Comparison of ENCODE assay signal across 8 cellular contexts in genomic region chr2:74507926-74508520, GRCh38. TPM values are rescaled to one million over a fixed set of nuclear protein-coding genes. Genes with fewer than 3 reads are reported as not detected.
DNase-seq lines count a peak whose midpoint lies in the region; ATAC-seq and TF ChIP-seq lines count a peak whose summit lies in the region.

No MANE protein-coding gene starts in this region.

- H2AFZ ChIP-seq in PC-9, result peak overlapping the region; percentile 95

- peak overlapping the region; percentile 64 for H3K4me3 ChIP-seq in PC-9
- peak overlapping the region; percentile 68 for H3K4me3 ChIP-seq in colonic mucosa
- peak overlapping the region; percentile 77 for H3K4me3 ChIP-seq in lower lobe of right lung

- H3K9me3 ChIP-seq in PC-9 (ENCODE audit: insufficient read depth, low read depth), result no peaks in the 10 kb centered on the region
- H3K9me3 ChIP-seq in colonic mucosa, result no peaks in the 10 kb centered on the region
- H3K9me3 ChIP-seq in lower lobe of right lung, result no peaks in the 10 kb centered on the region

- DNase-seq in activated T-cell treated with anti-CD3 and anti-CD28 coated beads, Interleukin-2, amount 50 U/mL, for 24 hours, result no peak
- no peak for DNase-seq in activated T-cell treated with anti-CD3 and anti-CD28 coated beads, Interleukin-2, amount 50 U/mL, for 48 hours
- DNase-seq in PC-9, result no peak
- DNase-seq in colonic mucosa, result peak; percentile 62
- DNase-seq in lower lobe of right lung, result peak; percentile 59
- DNase-seq in type B pancreatic cell (ENCODE audit: extremely low spot score, unreplicated experiment), result peak; percentile 77
- DNase-seq in HCEC 1CT, result no peak

- no peaks in the 10 kb centered on the region for H3K9me2 ChIP-seq in PC-9 (ENCODE audit: insufficient read depth)

- peaks cover 55% of the 10 kb centered on the region for H3K27me3 Mint-ChIP-seq in activated T-cell treated with anti-CD3 and anti-CD28 coated beads, Interleukin-2, amount 50 U/mL, for 24 hours
- peaks cover 73% of the 10 kb centered on the region for H3K27me3 Mint-ChIP-seq in type B pancreatic cell

- TSS peak; percentile 66 for BruUV-seq in PC-9 (replicated peaks; lab: Mats Ljungman, UMichigan)

- H3K4me2 ChIP-seq in PC-9, result peak overlapping the region; percentile 99

- H3K9me3 Mint-ChIP-seq in activated T-cell treated with anti-CD3 and anti-CD28 coated beads, Interleukin-2, amount 50 U/mL, for 24 hours, result no peaks in the 10 kb centered on the region
- no peaks in the 10 kb centered on the region for H3K9me3 Mint-ChIP-seq in type B pancreatic cell

- H3K27ac ChIP-seq in PC-9, result peak overlapping the region; percentile 73
- peak overlapping the region; percentile 96 for H3K27ac ChIP-seq in colonic mucosa
- H3K27ac ChIP-seq in lower lobe of right lung, result peak overlapping the region; percentile 99

- H3K4me1 Mint-ChIP-seq in activated T-cell treated with anti-CD3 and anti-CD28 coated beads, Interleukin-2, amount 50 U/mL, for 24 hours (ENCODE audit: low read depth), result peaks cover 53% of the 10 kb centered on the region
- H3K4me1 Mint-ChIP-seq in type B pancreatic cell (ENCODE audit: unreplicated experiment), result peaks cover 26% of the 10 kb centered on the region

- POLR2A ChIA-PET in PC-9 (lab: Charles Lee; ENCODE audit: unreplicated experiment), result no interaction called here

- H3K27me3 ChIP-seq in PC-9 (ENCODE audit: insufficient read depth, low read depth) (no peaks in the 10 kb centered on the region), colonic mucosa (peaks cover 29% of the 10 kb centered on the region), lower lobe of right lung (ENCODE audit: low read depth) (peaks cover 34% of the 10 kb centered on the region)

- peaks cover 23% of the 10 kb centered on the region for H3K79me2 ChIP-seq in PC-9 (ENCODE audit: low read depth)

- TF ChIP-seq CTCF in PC-9 (conservative IDR thresholded peaks at IDR 0.05) (no peak), colonic mucosa (IDR thresholded peaks at IDR 0.05) (no peak), lower lobe of right lung (IDR thresholded peaks at IDR 0.05) (no peak), type B pancreatic cell (conservative IDR thresholded peaks at IDR 0.05) (no peak)

- no peaks in the 10 kb centered on the region for H4K20me1 ChIP-seq in PC-9 (ENCODE audit: insufficient read depth)

- H3K36me3 Mint-ChIP-seq in activated T-cell treated with anti-CD3 and anti-CD28 coated beads, Interleukin-2, amount 50 U/mL, for 24 hours (ENCODE audit: low read depth), result peaks cover 35% of the 10 kb centered on the region
- peaks cover 22% of the 10 kb centered on the region for H3K36me3 Mint-ChIP-seq in type B pancreatic cell

- CTCF ChIA-PET in PC-9 (lab: Charles Lee), result interaction anchor here (0.5 to 0.7 kb wide), 2 partner anchors 39 to 686 kb away, joined by 3 to 4 read pairs; no protein-coding TSS in a partner anchor

- H3K4me1 ChIP-seq in PC-9 (replicated peaks; ENCODE audit: insufficient read depth) (peaks cover 26% of the 10 kb centered on the region), colonic mucosa (peaks cover 12% of the 10 kb centered on the region), lower lobe of right lung (peaks cover 45% of the 10 kb centered on the region)

- intact Hi-C loops in PC-9 (cut with micrococcal nuclease; ENCODE audit: unreplicated experiment) (loop anchor here (1.0 to 10.0 kb wide), 4 partner anchors 21 to 337 kb away; partner anchors contain the start of genes AUP1, HTRA2, INO80B and TTC31), colonic mucosa (cut with DNase I) (no loop called here), lower lobe of right lung (cut with DNase I) (no loop called here)

- H3K36me3 ChIP-seq in PC-9 (ENCODE audit: low read depth) (0 out of 2 replicates have a peak, but pooled peaks cover 10% of the 10 kb centered on the region), colonic mucosa (peaks cover 3% of the 10 kb centered on the region), lower lobe of right lung (peaks cover 16% of the 10 kb centered on the region)

- ATAC-seq in HG03066 (IDR thresholded peaks at IDR 0.05; ENCODE audit: low read depth, unreplicated experiment), result peak; percentile 17
- peak; percentile 6 to 13 for ATAC-seq in lower lobe of right lung

- H3K9ac ChIP-seq in colonic mucosa (ENCODE audit: low read depth in 2 of 2, low read length in 2 of 2), result peak overlapping the region; percentile 76 to 90

- peak overlapping the region; percentile 99 for H3K27ac Mint-ChIP-seq in activated T-cell treated with anti-CD3 and anti-CD28 coated beads, Interleukin-2, amount 50 U/mL, for 24 hours
- peak overlapping the region; percentile 99 for H3K27ac Mint-ChIP-seq in type B pancreatic cell

- H3F3A ChIP-seq in PC-9 (ENCODE audit: insufficient read depth, low read depth), result peaks cover 19% of the 10 kb centered on the region; the same call in 1 of the 2 replicates

- H3K4me3 Mint-ChIP-seq in activated T-cell treated with anti-CD3 and anti-CD28 coated beads, Interleukin-2, amount 50 U/mL, for 24 hours, result peak overlapping the region; percentile 93
- peak overlapping the region; percentile 99 for H3K4me3 Mint-ChIP-seq in type B pancreatic cell

RNA-seq across cellular contexts. Expression of gene PCGF1, which starts 0.5 kb away (rescaled TPM):
- 24.9 and 31.3 TPM in 2 replicates for total RNA-seq in PC-9 (2021)
- 10 to 100 TPM; 16.1 to 19.9 TPM for total RNA-seq in colonic mucosa
- total RNA-seq in lower lobe of right lung, result 28.4 TPM
- total RNA-seq in type B pancreatic cell (ENCODE audit: low replicate concordance), result 30.1 and 32.8 TPM in 2 replicates

RNA-seq across cellular contexts. Expression of gene TLX2, which starts 6.2 kb away (rescaled TPM):
- total RNA-seq in PC-9 (2021) (3.1 and 3.8 TPM in 2 replicates), colonic mucosa (under 1 TPM; 0.12 to 0.40 TPM), lower lobe of right lung (not detected), type B pancreatic cell (ENCODE audit: low replicate concordance) (0.67 and 2.9 TPM in 2 replicates)

RNA-seq across cellular contexts. Expression of gene LBX2, which starts 8.6 kb away (rescaled TPM):
- total RNA-seq in PC-9 (2021), result 0.76 and 2.0 TPM in 2 replicates
- total RNA-seq in colonic mucosa, result under 1 TPM; 0.50 to 0.99 TPM
- 1.5 TPM for total RNA-seq in lower lobe of right lung
- total RNA-seq in type B pancreatic cell (ENCODE audit: low replicate concordance), result 1.5 and 2.8 TPM in 2 replicates

RNA-seq across cellular contexts. Expression of gene DQX1, which starts 18.0 kb away (rescaled TPM):
- total RNA-seq in PC-9 (2021) (1.3 and 1.7 TPM in 2 replicates), colonic mucosa (10 to 100 TPM; 34.2 to 36.8 TPM), lower lobe of right lung (0.44 TPM), type B pancreatic cell (ENCODE audit: low replicate concordance) (1.4 and 3.2 TPM in 2 replicates)

RNA-seq across cellular contexts. Expression of gene AUP1, which starts 21.5 kb away (rescaled TPM):
- 79.2 and 84.0 TPM in 2 replicates for total RNA-seq in PC-9 (2021)
- total RNA-seq in colonic mucosa, result 100 to 1,000 TPM; 107 to 212 TPM
- total RNA-seq in lower lobe of right lung, result 122 TPM
- total RNA-seq in type B pancreatic cell (ENCODE audit: low replicate concordance), result 111 and 122 TPM in 2 replicates

Comparison
In these comparisons a context has a peak if more than half of its experiments do, and no peak if none do; other contexts are left out.
1. DNase-seq: peak in colonic mucosa (single experiment), lower lobe of right lung (single experiment) and type B pancreatic cell (single experiment); none in activated T-cell treated with anti-CD3 and anti-CD28 coated beads, Interleukin-2, amount 50 U/mL, for 24 hours (single experiment), activated T-cell treated with anti-CD3 and anti-CD28 coated beads, Interleukin-2, amount 50 U/mL, for 48 hours (0 of 2), PC-9 (0 of 2) and HCEC 1CT (single experiment).
2. Peak in every context shown above with its lines, with median percentiles within 50 percentile points of each other: H3K27ac ChIP-seq and H3K4me3 ChIP-seq.